In genomic region chr17:7634384-7634783, GRCh38 we compare ENCODE assay signal across 1 cellular context.
A peak's percentile ranks its signal among the peaks of the same experiment; 100 is the strongest.
TF ChIP-seq lines count a peak whose summit lies in the region.

No MANE protein-coding gene starts in this region.

TF ChIP-seq in H1, 55 proteins besides CTCF, POLR2A, EP300 and RAD21:
- TF ChIP-seq SIN3A (conservative IDR thresholded peaks at IDR 0.05 in 1 of 2, IDR thresholded peaks at IDR 0.05 in 1 of 2; ENCODE audit: low read depth in 1 of 2, low read length in 2 of 2), result peak in 1 of 2 experiments; percentile 57; a peak in 1 of 4 replicates
- TF ChIP-seq POU5F1 (IDR thresholded peaks at IDR 0.05; ENCODE audit: low read depth, low read length), result no peak
- 0 out of 2 replicates have a peak, but pooled peaks have one; percentile 21 for TF ChIP-seq SP1 (IDR thresholded peaks at IDR 0.05; ENCODE audit: low read depth, low read length)
- 0 out of 2 replicates have a peak, but pooled peaks have one; percentile 52 for TF ChIP-seq YY1 (IDR thresholded peaks at IDR 0.05; ENCODE audit: low read depth, low read length)
